In genomic region chr12:46364777-46365580, GRCh38 we compare ENCODE assay signal across 9 cellular contexts. TPM values are rescaled to one million over a fixed set of nuclear protein-coding genes. Genes with fewer than 3 reads are reported as not detected.
DNase-seq lines count a peak whose midpoint lies in the region; ATAC-seq and TF ChIP-seq lines count a peak whose summit lies in the region.
"Had no signal": no experiment of that assay in that cellular context is flagged by ENCODE, and none has a peak within 500 bp of the region (broad histone marks: within the 10 kb centered on the region; RNA-seq: fewer than 3 reads in every experiment).

No MANE protein-coding gene starts in this region.

- H3K27me3 ChIP-seq in SJCRH30: no peaks in the 10 kb centered on the region

- H3K9me3 ChIP-seq in SJCRH30 (replicated peaks): no peaks in the 10 kb centered on the region

- no peak overlapping the region for H3K27ac ChIP-seq in SJCRH30

- peaks cover 47% of the 10 kb centered on the region for H3K4me1 ChIP-seq in SJCRH30

- DNase-seq in Daoy (ENCODE audit: low read depth) (peak; percentile 82), SJCRH30 (peak; percentile 68 to 86), fibroblast of the aortic adventitia (ENCODE audit: low read depth) (peak; percentile 86), pons (ENCODE audit: low spot score) (peak; percentile 91), middle frontal gyrus (ENCODE audit: extremely low spot score, low spot score) (no peak)
- no peak for DNase-seq in activated CD8-positive, alpha-beta memory T cell treated with anti-CD3 and anti-CD28 coated beads, Interleukin-2, amount 50 U/mL, for 4 hours
- no peak for DNase-seq in effector CD8-positive, alpha-beta T cell (lab: John Stamatoyannopoulos, UW)
- DNase-seq: NCI-H2081 had no signal

- H3K4me3 ChIP-seq in SJCRH30: no peak overlapping the region
- peak overlapping the region; percentile 96 for H3K4me3 ChIP-seq in fibroblast of the aortic adventitia (ENCODE audit: low read depth, low read length)

- no peak for TF ChIP-seq CTCF in fibroblast of the aortic adventitia (IDR thresholded peaks at IDR 0.05; ENCODE audit: insufficient read depth, low read length)

- ATAC-seq in HG03097 (IDR thresholded peaks at IDR 0.05; ENCODE audit: low FRiP score, unreplicated experiment): no peak

- H3K36me3 ChIP-seq in SJCRH30: peaks cover 100% of the 10 kb centered on the region

RNA-seq across cellular contexts. Expression of gene SLC38A2, which starts 7.6 kb away (rescaled TPM):
- 361 and 424 TPM in 2 replicates for total RNA-seq in Daoy (2014; rRNA removed; shearing (Covaris generic))
- total RNA-seq in SJCRH30 (2014; rRNA removed; shearing (Covaris generic)): 213 and 260 TPM in 2 replicates
- 1,199 and 1,239 TPM in 2 replicates for total RNA-seq in fibroblast of the aortic adventitia (ENCODE audit: low replicate concordance)

Comparison
In these comparisons a context has a peak if more than half of its experiments do, and no peak if none do; other contexts are left out.
1. DNase-seq: peak in Daoy (single experiment), SJCRH30 (2 of 2), fibroblast of the aortic adventitia (single experiment) and pons (single experiment); none in middle frontal gyrus (single experiment), activated CD8-positive, alpha-beta memory T cell treated with anti-CD3 and anti-CD28 coated beads, Interleukin-2, amount 50 U/mL, for 4 hours (single experiment) and effector CD8-positive, alpha-beta T cell (single experiment).